8 cellular contexts compared by ENCODE assay signal in genomic region chr11:17730608-17731462, GRCh38. TPM values are rescaled to one million over a fixed set of nuclear protein-coding genes. Genes with fewer than 3 reads are reported as not detected.
DNase-seq lines count a peak whose midpoint lies in the region; ATAC-seq and TF ChIP-seq lines count a peak whose summit lies in the region.

No MANE protein-coding gene starts in this region.

- no peaks in the 10 kb centered on the region for H3K9me3 ChIP-seq in CD4-positive, alpha-beta T cell (ENCODE audit: control insufficient read depth, low read length)
- no peaks in the 10 kb centered on the region for H3K9me3 ChIP-seq in lower lobe of right lung

- H3K27me3 ChIP-seq in CD4-positive, alpha-beta T cell (ENCODE audit: control insufficient read depth, insufficient read depth, low read length) = peaks cover 49% of the 10 kb centered on the region
- H3K27me3 ChIP-seq in lower lobe of right lung (ENCODE audit: low read depth) = peaks cover 45% of the 10 kb centered on the region

- no peak overlapping the region for H3K27ac ChIP-seq in CD4-positive, alpha-beta T cell (ENCODE audit: low read depth, low read length)
- no peak overlapping the region for H3K27ac ChIP-seq in lower lobe of right lung

- no peaks in the 10 kb centered on the region for H3K36me3 Mint-ChIP-seq in CD4-positive, alpha-beta T cell (ENCODE audit: low read depth)

- peak; percentile 66 for ATAC-seq in CD4-positive, alpha-beta T cell (ENCODE audit: poor library complexity)
- ATAC-seq in GM19438 (IDR thresholded peaks at IDR 0.05; ENCODE audit: low read depth, unreplicated experiment) (peak; percentile 72), HG03521 (IDR thresholded peaks at IDR 0.05; ENCODE audit: unreplicated experiment) (peak; percentile 73), lower lobe of right lung (peak; percentile 80 to 84)

- H3K4me3 Mint-ChIP-seq in CD4-positive, alpha-beta T cell = no peak overlapping the region

- H3K4me3 ChIP-seq in lower lobe of right lung = no peak overlapping the region

- POLR2A ChIA-PET in CD4-positive, alpha-beta T cell (lab: Charles Lee) = no interaction called here

- H3K9me3 Mint-ChIP-seq in CD4-positive, alpha-beta T cell = no peaks in the 10 kb centered on the region

- H3K36me3 ChIP-seq in lower lobe of right lung = no peaks in the 10 kb centered on the region

- DNase-seq in CD4-positive, alpha-beta T cell = peak; percentile 15 to 61 (median 37)
- DNase-seq in NCI-H526 (lab: John Stamatoyannopoulos, UW) (peak; percentile 82 to 95), dermis blood vessel endothelial cell (peak; percentile 87), lower lobe of right lung (peak; percentile 72)
- peak; percentile 80 for DNase-seq in activated CD4-positive, alpha-beta T cell treated with anti-CD3 and anti-CD28 coated beads for 48 hours
- peak; percentile 37 for DNase-seq in stimulated activated CD8-positive, alpha-beta memory T cell treated with anti-CD3 and anti-CD28 coated beads, Interleukin-15, amount 100 ng/mL, for 24 hours (ENCODE audit: low read depth)

- intact Hi-C loops in CD4-positive, alpha-beta T cell (cut with DNase I, micrococcal nuclease) = loop anchor here (1.0 to 2.0 kb wide), 2 partner anchors 248 kb away; no protein-coding TSS in a partner anchor
- intact Hi-C loops in lower lobe of right lung (cut with DNase I) = no loop called here

- peaks cover 5% of the 10 kb centered on the region for H3K4me1 Mint-ChIP-seq in CD4-positive, alpha-beta T cell (ENCODE audit: low read depth)

- H3K27ac Mint-ChIP-seq in CD4-positive, alpha-beta T cell = no peak overlapping the region

- H3K4me1 ChIP-seq in lower lobe of right lung = peaks cover 10% of the 10 kb centered on the region

- peaks cover 64% of the 10 kb centered on the region for H3K27me3 Mint-ChIP-seq in CD4-positive, alpha-beta T cell

- CTCF ChIA-PET in CD4-positive, alpha-beta T cell (lab: Charles Lee) = interaction anchor here (1.2 kb wide), 1 partner anchor 12 kb away, joined by 4 read pairs; the partner anchor contains the start of gene MYOD1

- peak; percentile 62 for TF ChIP-seq CTCF in CD4-positive, alpha-beta T cell (IDR thresholded peaks at IDR 0.05)
- TF ChIP-seq CTCF in lower lobe of right lung (IDR thresholded peaks at IDR 0.05) = peak; percentile 87

RNA-seq across cellular contexts. Expression of gene KCNC1, which starts 3.7 kb away (rescaled TPM):
- total RNA-seq in CD4-positive, alpha-beta T cell = not detected
- total RNA-seq in dermis blood vessel endothelial cell (not detected in 2 replicates), lower lobe of right lung (not detected)

RNA-seq across cellular contexts. Expression of gene MYOD1, which starts 11.5 kb away (rescaled TPM):
- total RNA-seq in CD4-positive, alpha-beta T cell = not detected
- not detected in 2 replicates for total RNA-seq in dermis blood vessel endothelial cell
- not detected for total RNA-seq in lower lobe of right lung

Comparison
In these comparisons a context has a peak if more than half of its experiments do, and no peak if none do; other contexts are left out.
1. DNase-seq: peak in every context shown above with its lines; median percentile 88 in NCI-H526; 87 in dermis blood vessel endothelial cell; 80 in activated CD4-positive, alpha-beta T cell treated with anti-CD3 and anti-CD28 coated beads for 48 hours; 72 in lower lobe of right lung; 37 in CD4-positive, alpha-beta T cell; 37 in stimulated activated CD8-positive, alpha-beta memory T cell treated with anti-CD3 and anti-CD28 coated beads, Interleukin-15, amount 100 ng/mL, for 24 hours.